Comparison of ENCODE assay signal across 1 cellular context in the genomic region with DNA sequence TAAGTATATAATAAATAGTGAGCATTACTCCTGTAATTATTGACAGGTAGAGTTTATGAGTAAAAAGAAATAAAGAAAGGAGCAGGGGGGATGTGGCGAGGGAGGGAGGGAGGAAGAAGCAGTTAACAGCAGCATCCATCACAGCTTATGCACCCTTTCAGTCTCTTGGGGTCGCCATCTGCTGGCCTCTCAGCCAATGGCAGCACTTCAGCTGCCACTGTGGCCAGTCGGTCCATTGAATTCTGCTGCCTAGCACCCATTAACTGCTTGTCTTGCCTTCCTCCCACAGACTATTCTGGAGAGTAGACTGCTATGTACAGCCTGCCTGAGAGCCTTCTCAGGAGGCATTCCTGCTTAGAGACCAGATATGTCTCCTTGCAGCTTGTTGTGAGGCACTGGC.
TF ChIP-seq lines count a peak whose summit lies in the region.

No MANE protein-coding gene starts in this region.

TF ChIP-seq in WTC11, 78 proteins besides CTCF, POLR2A, EP300 and RAD21 (continued from another document):
- TF ChIP-seq, protein P1, sequence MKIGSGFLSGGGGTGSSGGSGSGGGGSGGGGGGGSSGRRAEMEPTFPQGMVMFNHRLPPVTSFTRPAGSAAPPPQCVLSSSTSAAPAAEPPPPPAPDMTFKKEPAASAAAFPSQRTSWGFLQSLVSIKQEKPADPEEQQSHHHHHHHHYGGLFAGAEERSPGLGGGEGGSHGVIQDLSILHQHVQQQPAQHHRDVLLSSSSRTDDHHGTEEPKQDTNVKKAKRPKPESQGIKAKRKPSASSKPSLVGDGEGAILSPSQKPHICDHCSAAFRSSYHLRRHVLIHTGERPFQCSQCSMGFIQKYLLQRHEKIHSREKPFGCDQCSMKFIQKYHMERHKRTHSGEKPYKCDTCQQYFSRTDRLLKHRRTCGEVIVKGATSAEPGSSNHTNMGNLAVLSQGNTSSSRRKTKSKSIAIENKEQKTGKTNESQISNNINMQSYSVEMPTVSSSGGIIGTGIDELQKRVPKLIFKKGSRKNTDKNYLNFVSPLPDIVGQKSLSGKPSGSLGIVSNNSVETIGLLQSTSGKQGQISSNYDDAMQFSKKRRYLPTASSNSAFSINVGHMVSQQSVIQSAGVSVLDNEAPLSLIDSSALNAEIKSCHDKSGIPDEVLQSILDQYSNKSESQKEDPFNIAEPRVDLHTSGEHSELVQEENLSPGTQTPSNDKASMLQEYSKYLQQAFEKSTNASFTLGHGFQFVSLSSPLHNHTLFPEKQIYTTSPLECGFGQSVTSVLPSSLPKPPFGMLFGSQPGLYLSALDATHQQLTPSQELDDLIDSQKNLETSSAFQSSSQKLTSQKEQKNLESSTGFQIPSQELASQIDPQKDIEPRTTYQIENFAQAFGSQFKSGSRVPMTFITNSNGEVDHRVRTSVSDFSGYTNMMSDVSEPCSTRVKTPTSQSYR (CRISPR knock-in tag; IDR thresholded peaks at IDR 0.05) = no peak
- TF ChIP-seq, protein P2, sequence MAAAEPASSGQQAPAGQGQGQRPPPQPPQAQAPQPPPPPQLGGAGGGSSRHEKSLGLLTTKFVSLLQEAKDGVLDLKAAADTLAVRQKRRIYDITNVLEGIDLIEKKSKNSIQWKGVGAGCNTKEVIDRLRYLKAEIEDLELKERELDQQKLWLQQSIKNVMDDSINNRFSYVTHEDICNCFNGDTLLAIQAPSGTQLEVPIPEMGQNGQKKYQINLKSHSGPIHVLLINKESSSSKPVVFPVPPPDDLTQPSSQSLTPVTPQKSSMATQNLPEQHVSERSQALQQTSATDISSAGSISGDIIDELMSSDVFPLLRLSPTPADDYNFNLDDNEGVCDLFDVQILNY (CRISPR knock-in tag; IDR thresholded peaks at IDR 0.05) = no peak
- TF ChIP-seq FOXP1 (CRISPR knock-in tag; IDR thresholded peaks at IDR 0.05; ENCODE audit: borderline replicate concordance) = no peak
- TF ChIP-seq, protein P3, sequence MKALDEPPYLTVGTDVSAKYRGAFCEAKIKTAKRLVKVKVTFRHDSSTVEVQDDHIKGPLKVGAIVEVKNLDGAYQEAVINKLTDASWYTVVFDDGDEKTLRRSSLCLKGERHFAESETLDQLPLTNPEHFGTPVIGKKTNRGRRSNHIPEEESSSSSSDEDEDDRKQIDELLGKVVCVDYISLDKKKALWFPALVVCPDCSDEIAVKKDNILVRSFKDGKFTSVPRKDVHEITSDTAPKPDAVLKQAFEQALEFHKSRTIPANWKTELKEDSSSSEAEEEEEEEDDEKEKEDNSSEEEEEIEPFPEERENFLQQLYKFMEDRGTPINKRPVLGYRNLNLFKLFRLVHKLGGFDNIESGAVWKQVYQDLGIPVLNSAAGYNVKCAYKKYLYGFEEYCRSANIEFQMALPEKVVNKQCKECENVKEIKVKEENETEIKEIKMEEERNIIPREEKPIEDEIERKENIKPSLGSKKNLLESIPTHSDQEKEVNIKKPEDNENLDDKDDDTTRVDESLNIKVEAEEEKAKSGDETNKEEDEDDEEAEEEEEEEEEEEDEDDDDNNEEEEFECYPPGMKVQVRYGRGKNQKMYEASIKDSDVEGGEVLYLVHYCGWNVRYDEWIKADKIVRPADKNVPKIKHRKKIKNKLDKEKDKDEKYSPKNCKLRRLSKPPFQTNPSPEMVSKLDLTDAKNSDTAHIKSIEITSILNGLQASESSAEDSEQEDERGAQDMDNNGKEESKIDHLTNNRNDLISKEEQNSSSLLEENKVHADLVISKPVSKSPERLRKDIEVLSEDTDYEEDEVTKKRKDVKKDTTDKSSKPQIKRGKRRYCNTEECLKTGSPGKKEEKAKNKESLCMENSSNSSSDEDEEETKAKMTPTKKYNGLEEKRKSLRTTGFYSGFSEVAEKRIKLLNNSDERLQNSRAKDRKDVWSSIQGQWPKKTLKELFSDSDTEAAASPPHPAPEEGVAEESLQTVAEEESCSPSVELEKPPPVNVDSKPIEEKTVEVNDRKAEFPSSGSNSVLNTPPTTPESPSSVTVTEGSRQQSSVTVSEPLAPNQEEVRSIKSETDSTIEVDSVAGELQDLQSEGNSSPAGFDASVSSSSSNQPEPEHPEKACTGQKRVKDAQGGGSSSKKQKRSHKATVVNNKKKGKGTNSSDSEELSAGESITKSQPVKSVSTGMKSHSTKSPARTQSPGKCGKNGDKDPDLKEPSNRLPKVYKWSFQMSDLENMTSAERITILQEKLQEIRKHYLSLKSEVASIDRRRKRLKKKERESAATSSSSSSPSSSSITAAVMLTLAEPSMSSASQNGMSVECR (CRISPR knock-in tag; IDR thresholded peaks at IDR 0.05; ENCODE audit: borderline replicate concordance) = no peak
- TF ChIP-seq GTF2I (CRISPR knock-in tag; conservative IDR thresholded peaks at IDR 0.05) = no peak
- TF ChIP-seq, protein P4, sequence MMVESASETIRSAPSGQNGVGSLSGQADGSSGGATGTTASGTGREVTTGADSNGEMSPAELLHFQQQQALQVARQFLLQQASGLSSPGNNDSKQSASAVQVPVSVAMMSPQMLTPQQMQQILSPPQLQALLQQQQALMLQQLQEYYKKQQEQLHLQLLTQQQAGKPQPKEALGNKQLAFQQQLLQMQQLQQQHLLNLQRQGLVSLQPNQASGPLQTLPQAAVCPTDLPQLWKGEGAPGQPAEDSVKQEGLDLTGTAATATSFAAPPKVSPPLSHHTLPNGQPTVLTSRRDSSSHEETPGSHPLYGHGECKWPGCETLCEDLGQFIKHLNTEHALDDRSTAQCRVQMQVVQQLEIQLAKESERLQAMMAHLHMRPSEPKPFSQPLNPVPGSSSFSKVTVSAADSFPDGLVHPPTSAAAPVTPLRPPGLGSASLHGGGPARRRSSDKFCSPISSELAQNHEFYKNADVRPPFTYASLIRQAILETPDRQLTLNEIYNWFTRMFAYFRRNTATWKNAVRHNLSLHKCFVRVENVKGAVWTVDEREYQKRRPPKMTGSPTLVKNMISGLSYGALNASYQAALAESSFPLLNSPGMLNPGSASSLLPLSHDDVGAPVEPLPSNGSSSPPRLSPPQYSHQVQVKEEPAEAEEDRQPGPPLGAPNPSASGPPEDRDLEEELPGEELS (CRISPR knock-in tag; IDR thresholded peaks at IDR 0.05) = no peak
